Comparison of ENCODE assay signal across 23 cellular contexts in genomic region chr12:100075598-100075997, GRCh38.
DNase-seq lines count a peak whose midpoint lies in the region; ATAC-seq and TF ChIP-seq lines count a peak whose summit lies in the region.
"Had no signal": no experiment of that assay in that cellular context is flagged by ENCODE, and none has a peak within 500 bp of the region (broad histone marks: within the 10 kb centered on the region; RNA-seq: fewer than 3 reads in every experiment).

No MANE protein-coding gene starts in this region.

- no peaks in the 10 kb centered on the region for H3F3A ChIP-seq in PC-3 (ENCODE audit: low read length, unreplicated experiment)

- no peaks in the 10 kb centered on the region for H3K9me2 ChIP-seq in PC-3 (replicated peaks; ENCODE audit: low read length)

- H3K9me3 ChIP-seq in PC-3 (ENCODE audit: low read length) (no peaks in the 10 kb centered on the region), WERI-Rb-1 (ENCODE audit: severe bottlenecking) (peaks cover 2% of the 10 kb centered on the region)
- H3K9me3 ChIP-seq: A549, BE2C had no signal

- peaks cover 30% of the 10 kb centered on the region for H3K36me3 Mint-ChIP-seq in HFFc6 (ENCODE audit: low read depth)

- no peak overlapping the region for H3K27ac Mint-ChIP-seq in HFFc6
- H3K27ac Mint-ChIP-seq: CD4-positive, alpha-beta T cell had no signal

- no TSS peak for BruUV-seq in PC-3 (replicated peaks; lab: Mats Ljungman, UMichigan)

- intact Hi-C loops in PC-3 (cut with micrococcal nuclease): loop anchor here (5.0 kb wide), 2 partner anchors 152 to 263 kb away; no protein-coding TSS in a partner anchor

- H3K9ac ChIP-seq in PC-3 (ENCODE audit: low read length): no peak overlapping the region
- H3K9ac ChIP-seq: BLaER1 treated with 17β-estradiol and CSF1 and Interleukin-3, amounts not matched to agents 10 nM and 100 nM had no signal

- no peak overlapping the region for H3K27ac ChIP-seq in PC-3 (ENCODE audit: low read length)
- no peak overlapping the region for H3K27ac ChIP-seq in foreskin keratinocyte
- H3K27ac ChIP-seq in WERI-Rb-1: no peak overlapping the region
- H3K27ac ChIP-seq: A549; BLaER1 treated with 17β-estradiol and CSF1 and Interleukin-3, amounts not matched to agents 10 nM and 100 nM had no signal

- H3K4me2 ChIP-seq in PC-3 (ENCODE audit: low read length): no peak overlapping the region
- H3K4me2 ChIP-seq: A549; BLaER1 treated with 17β-estradiol and CSF1 and Interleukin-3, amounts not matched to agents 10 nM and 100 nM had no signal

- CTCF ChIA-PET in PC-3 (lab: Charles Lee): no interaction called here

- no peak overlapping the region for H2AFZ ChIP-seq in PC-3 (ENCODE audit: low read length)

- TF ChIP-seq CTCF in HFFc6 (IDR thresholded peaks at IDR 0.05) (0 out of 2 replicates have a peak, but pooled peaks have one; percentile 11), PC-3 (conservative IDR thresholded peaks at IDR 0.05; ENCODE audit: low read depth, low read length) (no peak), foreskin keratinocyte (conservative IDR thresholded peaks at IDR 0.05) (no peak), WERI-Rb-1 (IDR thresholded peaks at IDR 0.05; ENCODE audit: low read depth, low read length) (no peak)

- no peak overlapping the region for H3K4me3 Mint-ChIP-seq in HFFc6
- H3K4me3 Mint-ChIP-seq: CD14-positive monocyte; CD4-positive, alpha-beta T cell; CD8-positive, alpha-beta memory T cell had no signal

- H3K36me3 ChIP-seq in PC-3 (ENCODE audit: low read depth, low read length) (peaks cover 3% of the 10 kb centered on the region; the same call in 1 of the 2 replicates), WERI-Rb-1 (peaks cover 14% of the 10 kb centered on the region)

- no peaks in the 10 kb centered on the region for H3K79me2 ChIP-seq in PC-3 (ENCODE audit: low read length)

- ATAC-seq in activated CD4-positive, CD25-positive, alpha-beta regulatory T cell treated with anti-CD3 and anti-CD28 coated beads, Interleukin-2, amount 50 U/mL, for 24 hours: peak; percentile 67 to 80
- ATAC-seq in PC-3 (peak; percentile 48), foreskin keratinocyte (peak; percentile 73), GM21619 (IDR thresholded peaks at IDR 0.05; ENCODE audit: unreplicated experiment) (no peak)
- ATAC-seq: A549 had no signal

- no peak overlapping the region for H3K4me3 ChIP-seq in PC-3 (ENCODE audit: low read length)
- no peak overlapping the region for H3K4me3 ChIP-seq in WERI-Rb-1 (ENCODE audit: low read depth, low read length)
- H3K4me3 ChIP-seq: A549; BLaER1 treated with 17β-estradiol and CSF1 and Interleukin-3, amounts not matched to agents 10 nM and 100 nM; HAP-1 had no signal

- peaks cover 8% of the 10 kb centered on the region; the same call in 1 of the 2 replicates for H3K4me1 Mint-ChIP-seq in HFFc6 (ENCODE audit: low read depth)
- H3K4me1 Mint-ChIP-seq: CD14-positive monocyte; CD8-positive, alpha-beta memory T cell had no signal

- no peaks in the 10 kb centered on the region for H3K9me3 Mint-ChIP-seq in HFFc6

- peaks cover 2% of the 10 kb centered on the region; the same call in 1 of the 2 replicates for H3K27me3 Mint-ChIP-seq in HFFc6 (ENCODE audit: insufficient read depth)
- H3K27me3 Mint-ChIP-seq: CD4-positive, alpha-beta T cell had no signal

- no peak for DNase-seq in activated CD4-positive, CD25-positive, alpha-beta regulatory T cell treated with anti-CD3 and anti-CD28 coated beads, Interleukin-2, amount 50 U/mL, for 72 hours
- no peak for DNase-seq in HFFc6
- DNase-seq in PC-3: peak; percentile 28
- peak in 1 of 2 donors; percentile 13 for DNase-seq in foreskin keratinocyte
- no peak for DNase-seq in WERI-Rb-1
- no peak for DNase-seq in medulla oblongata (ENCODE audit: extremely low spot score)
- DNase-seq: 8988T; ACHN; AML-193; BE2C; CD4-positive, alpha-beta T cell; CD8-positive, alpha-beta memory T cell; DMS 273 treated with DMSO at 0.1 percent for 48 hours; DMS79; EL; GF-D8; GOT3 had no signal

- H3K4me1 ChIP-seq in PC-3 (ENCODE audit: insufficient read depth, low read length): peaks cover 7% of the 10 kb centered on the region; the same call in 1 of the 2 replicates
- no peaks in the 10 kb centered on the region for H3K4me1 ChIP-seq in foreskin keratinocyte
- H3K4me1 ChIP-seq: A549; BLaER1 treated with 17β-estradiol and CSF1 and Interleukin-3, amounts not matched to agents 10 nM and 100 nM had no signal

- H4K20me1 ChIP-seq in PC-3 (ENCODE audit: low read length): no peaks in the 10 kb centered on the region

- POLR2A ChIA-PET in PC-3 (lab: Charles Lee; ENCODE audit: unreplicated experiment): no interaction called here

- no peaks in the 10 kb centered on the region for H3K27me3 ChIP-seq in PC-3 (ENCODE audit: low read length)
- H3K27me3 ChIP-seq in foreskin keratinocyte: no peaks in the 10 kb centered on the region
- no peaks in the 10 kb centered on the region for H3K27me3 ChIP-seq in WERI-Rb-1 (ENCODE audit: insufficient read depth, low read depth, severe bottlenecking)
- H3K27me3 ChIP-seq: BE2C; BLaER1 treated with 17β-estradiol and CSF1 and Interleukin-3, amounts not matched to agents 10 nM and 100 nM had no signal
